ENCODE assay signal across 26 cellular contexts in genomic region chr2:160934991-160935390, GRCh38.
"Had no signal": no experiment of that assay in that cellular context is flagged by ENCODE, and none has a peak within 500 bp of the region (broad histone marks: within the 10 kb centered on the region; RNA-seq: fewer than 3 reads in every experiment).

No MANE protein-coding gene starts in this region.

- H3K9me3 ChIP-seq: ascending aorta had no signal

- H3K27ac ChIP-seq: ascending aorta, cardiac muscle cell, PC-9, RWPE1, SK-N-MC, WERI-Rb-1 had no signal

- DNase-seq: activated CD4-positive, alpha-beta T cell treated with anti-CD3 and anti-CD28 coated beads, Interleukin-2, amount 10 ng/mL, durations not matched to agents 24 days and 14 days; activated CD4-positive, alpha-beta T cell treated with anti-CD3 and anti-CD28 coated beads, Interleukin-2, amount 50 U/mL, for 4 hours; activated CD4-positive, CD25-positive, alpha-beta regulatory T cell; activated CD8-positive, alpha-beta T cell treated with anti-CD3 and anti-CD28 coated beads for 36 hours; activated gamma-delta T cell; activated naive CD4-positive, alpha-beta T cell treated with Interleukin-2 at 50 U/mL for 16 hours; activated naive CD8-positive, alpha-beta T cell treated with anti-CD3 and anti-CD28 coated beads, Interleukin-2, amount 10 ng/mL, durations not matched to agents 7 days and 5 days; activated T-cell treated with anti-CD3 and anti-CD28 coated beads, Interleukin-2, amount 50 U/mL, for 1 hour; NCI-H1105; NCI-H1436; NCI-H1694; NCI-H1930; NCI-H2081 treated with DMSO at 0.1 percent for 48 hours; NCI-H226; NCI-H446 treated with DMSO at 0.1 percent for 48 hours; NCI-H524 treated with DMSO at 0.1 percent for 48 hours; NK-92 treated with Interleukin-12 subunit alpha and Interleukin-12 subunit beta, amount 100 ng/mL, for 24 hours; PC-9; T1000; WERI-Rb-1 had no signal

- FAIRE-seq: RCC 7860 had no signal

- H3K36me3 ChIP-seq: ascending aorta, cardiac muscle cell, WERI-Rb-1 had no signal

- H3K4me1 ChIP-seq: ascending aorta had no signal

- H3K4me3 ChIP-seq: ascending aorta, cardiac muscle cell, PC-9, SK-N-MC had no signal

- H3K4me2 ChIP-seq: PC-9 had no signal

- H2AFZ ChIP-seq: PC-9 had no signal

- H3K27me3 ChIP-seq: ascending aorta, cardiac muscle cell had no signal

- ATAC-seq: activated CD8-positive, alpha-beta T cell treated with anti-CD3 and anti-CD28 coated beads for 36 hours; Right ventricle myocardium inferior had no signal
